ENCODE assay signal across 8 cellular contexts in the genomic region with DNA sequence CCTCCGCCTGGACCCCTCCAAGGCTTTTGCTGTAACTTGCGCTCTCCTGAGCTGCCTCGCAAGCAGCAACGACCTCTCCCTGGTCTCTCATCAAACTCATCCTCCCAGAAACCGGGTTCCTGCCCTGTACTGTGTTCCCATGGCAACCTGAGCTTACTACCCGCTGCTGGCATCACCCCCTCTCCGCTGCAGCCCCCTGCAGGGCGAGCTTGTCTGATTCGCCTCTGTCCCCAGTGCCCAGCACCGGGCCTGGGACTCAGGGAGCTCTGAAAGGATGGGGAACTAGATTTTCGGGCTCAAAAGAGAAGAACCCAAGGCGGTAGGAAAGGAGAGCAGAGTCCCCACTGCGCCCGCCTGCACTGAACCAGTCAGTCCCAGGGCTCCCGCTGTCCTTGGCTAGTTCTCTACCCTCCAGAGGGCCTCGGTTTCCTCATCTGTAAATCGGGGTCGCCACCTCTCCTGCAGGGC. TPM values are rescaled to one million over a fixed set of nuclear protein-coding genes. Genes with fewer than 3 reads are reported as not detected.
DNase-seq lines count a peak whose midpoint lies in the region; ATAC-seq, FAIRE-seq and TF ChIP-seq lines count a peak whose summit lies in the region.

No MANE protein-coding gene starts in this region.

- intact Hi-C loops in K562 (cut with micrococcal nuclease), result no loop called here
- intact Hi-C loops in gastrocnemius medialis (cut with DNase I; ENCODE audit: low total_unique reads), result loop anchor here (2.0 to 5.0 kb wide), 3 partner anchors 300 to 598 kb away; a partner anchor contains a TSS

- peak overlapping the region; percentile 73 for H3K4me2 ChIP-seq in K562 (ENCODE audit: insufficient read depth, low read length)

- no peak for TF ChIP-seq CTCF in HFF-Myc (IDR thresholded peaks at IDR 0.05; ENCODE audit: low read depth, low read length, missing control alignments)
- no peak for TF ChIP-seq CTCF in K562 (IDR thresholded peaks at IDR 0.05 in 2 of 3, conservative IDR thresholded peaks at IDR 0.05 in 1 of 3; ENCODE audit: insufficient read depth in 2 of 3, low read depth in 1 of 3, low read length in 3 of 3)
- no peak for TF ChIP-seq CTCF in gastrocnemius medialis (IDR thresholded peaks at IDR 0.05 in 4 of 5, conservative IDR thresholded peaks at IDR 0.05 in 1 of 5)

- H2AFZ ChIP-seq in K562 (ENCODE audit: low read depth, low read length), result peak overlapping the region; percentile 92

- peaks cover 6 to 20% of the 10 kb centered on the region in 2 experiments; a peak in 3 of 5 replicates for H3K4me1 ChIP-seq in K562 (replicated peaks in 1 of 2; ENCODE audit: control insufficient read depth in 2 of 2, insufficient read depth in 2 of 2, low read length in 2 of 2)
- peaks cover 2% of the 10 kb centered on the region; the same call in 1 of the 2 replicates for H3K4me1 ChIP-seq in iPS DF 6.9 (ENCODE audit: control insufficient read depth, insufficient read depth, low read length)
- peaks cover 15 to 18% of the 10 kb centered on the region in 2 donors for H3K4me1 ChIP-seq in gastrocnemius medialis

- no peaks in the 10 kb centered on the region; the same call in 1 of the 2 replicates for H4K20me1 ChIP-seq in K562 (replicated peaks; ENCODE audit: control insufficient read depth, insufficient read depth, low read length)

- in situ Hi-C loops in K562 (cut with MboI) (loop anchor here (25.0 kb wide), 1 partner anchor 612 kb away; no protein-coding TSS in a partner anchor), gastrocnemius medialis (cut with MboI; ENCODE audit: low sequenced_read_pairs in 4 of 4) (loop anchor here in 1 of 4 donors (25.0 kb wide), 1 partner anchor 462 kb away; a partner anchor contains a TSS)

- H3K36me3 ChIP-seq in K562 (ENCODE audit: control insufficient read depth, insufficient read depth, low read length) (no peaks in the 10 kb centered on the region), iPS DF 6.9 (ENCODE audit: control insufficient read depth, insufficient read depth, low read length) (no peaks in the 10 kb centered on the region; the same call in 1 of the 2 replicates), gastrocnemius medialis (peaks cover 0 to 1% of the 10 kb centered on the region in 2 donors)

- 7% methylated on average over 15 of the region's 18 CpGs for WGBS in K562 (ENCODE audit: insufficient coverage, low coverage, missing lambda C conversion rate)
- WGBS in iPS DF 6.9 (ENCODE audit: insufficient coverage, insufficient read length), result no CpG with 5 or more reads among the region's 18 CpGs

- CTCF ChIA-PET in K562 (lab: Yijun Ruan, JAX; ENCODE audit: low intra/inter-chr PET ratio), result interaction anchor here (0.6 to 1.5 kb wide), 7 partner anchors 9 to 697 kb away, joined by 3 to 4 read pairs (median 3); no protein-coding TSS in a partner anchor

- H3K4me3 ChIP-seq in HFF-Myc (replicated peaks; ENCODE audit: low read depth, low read length) (peak overlapping the region; percentile 84), K562 (peak overlapping the region; percentile 72), iPS DF 6.9 (ENCODE audit: low read length) (peak overlapping the region; percentile 57; the same call in 1 of the 2 replicates), gastrocnemius medialis (peak overlapping the region; percentile 73 to 99 (median 94))

- peaks cover 0 to 18% of the 10 kb centered on the region in 2 experiments; a peak in 2 of 5 replicates for H3K27me3 ChIP-seq in K562 (ENCODE audit: control insufficient read depth in 2 of 2, insufficient read depth in 2 of 2, low read length in 2 of 2)
- H3K27me3 ChIP-seq in iPS DF 6.9 (ENCODE audit: control insufficient read depth, insufficient read depth, low read length), result no peaks in the 10 kb centered on the region
- H3K27me3 ChIP-seq in gastrocnemius medialis, result no peaks in the 10 kb centered on the region

- POLR2A ChIA-PET in K562 (lab: Yijun Ruan, JAX), result interaction anchor here (0.7 to 1.2 kb wide), 4 partner anchors 8 to 320 kb away, joined by 3 to 6 read pairs (median 4); a partner anchor contains a TSS

- no peak for TF ChIP-seq EP300 in K562 (IDR thresholded peaks at IDR 0.05; ENCODE audit: low read length)

- no peaks in the 10 kb centered on the region; the same call in 2 of the 3 replicates for H3K79me2 ChIP-seq in K562 (ENCODE audit: control insufficient read depth, insufficient read depth, low read length)

- H3K9me3 ChIP-seq in K562 (replicated peaks; ENCODE audit: control insufficient read depth, insufficient read depth, low read depth, low read length), result no peaks in the 10 kb centered on the region
- no peaks in the 10 kb centered on the region for H3K9me3 ChIP-seq in iPS DF 6.9 (ENCODE audit: control insufficient read depth, insufficient read depth, low read length)
- no peaks in the 10 kb centered on the region for H3K9me3 ChIP-seq in gastrocnemius medialis

- no peak for FAIRE-seq in K562 (lab: Jason Lieb, UNC)

- TF ChIP-seq POLR2A in K562 (conservative IDR thresholded peaks at IDR 0.05), result no peak
- TF ChIP-seq POLR2A in gastrocnemius medialis (IDR thresholded peaks at IDR 0.05), result no peak

- ATAC-seq in K562 (no peak; the same call in 2 of the 3 replicates), gastrocnemius medialis (peak; percentile 3 to 30)

- H3K9me1 ChIP-seq in K562 (ENCODE audit: control insufficient read depth, insufficient read depth, low read length), result no peaks in the 10 kb centered on the region

- TF ChIP-seq RAD21 in K562 (CRISPR knock-in tag; conservative IDR thresholded peaks at IDR 0.05 in 1 of 2, IDR thresholded peaks at IDR 0.05 in 1 of 2), result no peak

- peak overlapping the region; percentile 79 to 95; a peak in 3 of 4 replicates for H3K9ac ChIP-seq in K562 (ENCODE audit: insufficient read depth in 1 of 2, low read depth in 2 of 2, low read length in 2 of 2)

- TSS peak; percentile 70 for BruUV-seq in K562 (replicated peaks; lab: Mats Ljungman, UMichigan)

- H3K27ac ChIP-seq in K562 (ENCODE audit: extremely low read depth, low read depth, low read length), result peak overlapping the region; percentile 49; the same call in 2 of the 3 replicates
- no peak overlapping the region for H3K27ac ChIP-seq in iPS DF 6.9 (ENCODE audit: low read length)
- H3K27ac ChIP-seq in gastrocnemius medialis, result peak overlapping the region; percentile 78 to 92 (median 88)

- DNase-seq in SIG-M5 treated with dmso at 0.1 percent for 504 hours (lab: John Stamatoyannopoulos, UW; ENCODE audit: unreplicated experiment) (peak; percentile 49), SIG-M5 (lab: John Stamatoyannopoulos, UW) (no peak), HFF-Myc (ENCODE audit: extremely low read depth, low read depth) (no peak), NCI-H2227 treated with DMSO at 0.1 percent for 48 hours (lab: John Stamatoyannopoulos, UW) (peak; percentile 34), K562 (ENCODE audit: extremely low read depth in 1 of 4, low spot score in 3 of 4) (peak in 3 of 4 experiments; percentile 16 to 35 (median 33)), iPS DF 6.9 (ENCODE audit: low read depth, low spot score) (no peak), gastrocnemius medialis (no peak), NK-92 (lab: John Stamatoyannopoulos, UW; ENCODE audit: unreplicated experiment) (no peak)

RNA-seq across cellular contexts. Expression of a gene that starts 0.5 kb away (rescaled TPM):
- total RNA-seq in K562 (2011; cell fraction: chromatin; rRNA removed; ENCODE audit: low replicate concordance), result 4.8 and 13.7 TPM in 2 replicates
- 6.7 and 9.2 TPM in 2 replicates for total RNA-seq in K562 (2011; cell fraction: nucleolus; rRNA removed)
- 8.7 and 9.6 TPM in 2 replicates for total RNA-seq in K562 (2011; cell fraction: nucleoplasm; rRNA removed)
- total RNA-seq in K562 (2014; rRNA removed), result 6.5 and 6.7 TPM in 2 replicates
- 2.0 and 3.5 TPM in 2 replicates for total RNA-seq in K562 (2014; rRNA removed; fragmentation: Illumina TruSeq; extraction: Trizol)
- 7.6 and 8.3 TPM in 2 replicates for total RNA-seq in K562 (2015; rRNA removed; fragmentation: Illumina TruSeq; extraction: Trizol)
- 7.4 and 7.5 TPM in 2 replicates for total RNA-seq in K562 (2021)
- polyA plus RNA-seq in K562 (2011; rRNA removed), result 3.0 and 6.5 TPM in 2 replicates
- polyA plus RNA-seq in K562 (2011; cell fraction: cytosol; rRNA removed), result 3.3 and 4.1 TPM in 2 replicates
- polyA plus RNA-seq in K562 (2011; cell fraction: nucleus; rRNA removed), result 8.2 and 10.8 TPM in 2 replicates
- 7.9 and 28.0 TPM in 2 replicates for polyA plus RNA-seq in K562 (2012)
- polyA plus RNA-seq in K562 (2014; fragmentation: Illumina TruSeq; extraction: Trizol), result 5.9 and 6.9 TPM in 2 replicates
- polyA plus RNA-seq in K562 (2014; fragmentation: Nextera tagmentation; extraction: Ambion mirVana), result under 1 TPM; 0.41 to 0.63 TPM
- 5.9 and 6.2 TPM in 2 replicates for polyA plus RNA-seq in K562 (2014; rRNA removed)
- polyA minus RNA-seq in K562 (2011; rRNA and poly(A)+ RNA removed), result 2.3 and 5.2 TPM in 2 replicates
- 2.2 and 6.9 TPM in 2 replicates for polyA minus RNA-seq in K562 (2011; cell fraction: cytosol; rRNA and poly(A)+ RNA removed)
- polyA minus RNA-seq in K562 (2011; cell fraction: nucleus; rRNA and poly(A)+ RNA removed), result 9.1 and 9.4 TPM in 2 replicates
- 10 to 100 TPM; 16.6 to 26.9 (median 19.4) TPM for total RNA-seq in gastrocnemius medialis

RNA-seq across cellular contexts. Expression of a gene that starts 16.5 kb away (rescaled TPM):
- total RNA-seq in K562 (2011; cell fraction: chromatin; rRNA removed; ENCODE audit: low replicate concordance), result not detected in 2 replicates
- not detected in 2 replicates for total RNA-seq in K562 (2011; cell fraction: nucleolus; rRNA removed)
- total RNA-seq in K562 (2011; cell fraction: nucleoplasm; rRNA removed), result not detected in 2 replicates
- total RNA-seq in K562 (2014; rRNA removed), result not detected in 2 replicates
- not detected in 2 replicates for total RNA-seq in K562 (2014; rRNA removed; fragmentation: Illumina TruSeq; extraction: Trizol)
- total RNA-seq in K562 (2015; rRNA removed; fragmentation: Illumina TruSeq; extraction: Trizol), result not detected in 2 replicates
- not detected in 2 replicates for total RNA-seq in K562 (2021)
- 0.01 TPM in 1 of 2 replicates, not detected in the other for polyA plus RNA-seq in K562 (2011; rRNA removed)
- 0.01 TPM in 1 of 2 replicates, not detected in the other for polyA plus RNA-seq in K562 (2011; cell fraction: cytosol; rRNA removed)
- polyA plus RNA-seq in K562 (2011; cell fraction: nucleus; rRNA removed), result 0.06 TPM in 1 of 2 replicates, not detected in the other
- polyA plus RNA-seq in K562 (2012), result 0.04 and 0.11 TPM in 2 replicates
- polyA plus RNA-seq in K562 (2014; fragmentation: Illumina TruSeq; extraction: Trizol), result not detected in 2 replicates
- under 1 TPM; 0.01 TPM for polyA plus RNA-seq in K562 (2014; fragmentation: Nextera tagmentation; extraction: Ambion mirVana)
- 0.01 TPM in 1 of 2 replicates, not detected in the other for polyA plus RNA-seq in K562 (2014; rRNA removed)
- polyA minus RNA-seq in K562 (2011; rRNA and poly(A)+ RNA removed), result under 0.01 and 0.03 TPM in 2 replicates
- 0.09 TPM in 1 of 2 replicates, not detected in the other for polyA minus RNA-seq in K562 (2011; cell fraction: cytosol; rRNA and poly(A)+ RNA removed)
- polyA minus RNA-seq in K562 (2011; cell fraction: nucleus; rRNA and poly(A)+ RNA removed), result under 0.01 TPM in 1 of 2 replicates, not detected in the other
- under 1 TPM in 3 of 4 donors, not detected in 1; 0.02 to 0.10 (median 0.07) TPM for total RNA-seq in gastrocnemius medialis

Comparison
In these comparisons a context has a peak if more than half of its experiments do, and no peak if none do; other contexts are left out.
1. DNase-seq: peak in SIG-M5 treated with dmso at 0.1 percent for 504 hours (single experiment), NCI-H2227 treated with DMSO at 0.1 percent for 48 hours (single experiment) and K562 (3 of 4); none in SIG-M5 (single experiment), HFF-Myc (single experiment), iPS DF 6.9 (single experiment), gastrocnemius medialis (0 of 2) and NK-92 (single experiment).
2. Peak in every context shown above with its lines, with median percentiles within 50 percentile points of each other: H3K4me3 ChIP-seq.